Comparison of ENCODE assay signal across 25 cellular contexts in the genomic region with DNA sequence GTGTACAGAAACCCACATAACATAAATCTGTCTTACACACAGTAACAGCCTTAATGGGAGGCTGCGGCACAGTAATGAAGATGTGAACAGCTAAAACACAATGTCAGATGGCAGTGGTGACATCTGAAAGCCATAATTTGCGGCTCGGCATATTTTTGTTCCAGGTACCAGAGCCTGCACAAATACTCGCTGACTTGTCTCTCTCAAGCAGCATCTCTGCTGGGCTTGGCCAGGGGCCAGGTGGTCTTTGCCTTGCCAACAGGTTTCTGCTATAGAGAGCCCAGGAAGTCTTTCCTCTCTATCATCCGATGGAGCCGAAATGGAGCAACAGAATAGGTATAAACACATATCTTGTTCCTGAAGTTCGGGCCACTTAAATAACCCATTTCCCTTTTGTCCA.
DNase-seq lines count a peak whose midpoint lies in the region; ATAC-seq lines count a peak whose summit lies in the region.
"Had no signal": no experiment of that assay in that cellular context is flagged by ENCODE, and none has a peak within 500 bp of the region (broad histone marks: within the 10 kb centered on the region; RNA-seq: fewer than 3 reads in every experiment).

No MANE protein-coding gene starts in this region.

- DNase-seq in NCI-H748 (lab: John Stamatoyannopoulos, UW; ENCODE audit: unreplicated experiment) (peak; percentile 39), NCI-H748 treated with DMSO at 0.1 percent for 48 hours (lab: John Stamatoyannopoulos, UW) (no peak), NCI-H1105 treated with DMSO at 0.1 percent for 48 hours (lab: John Stamatoyannopoulos, UW) (peak; percentile 46), cerebellar cortex (ENCODE audit: low spot score) (peak; percentile 65), SIG-M5 treated with dmso at 0.1 percent for 504 hours (lab: John Stamatoyannopoulos, UW; ENCODE audit: unreplicated experiment) (no peak)
- DNase-seq in central memory CD4-positive, alpha-beta T cell = no peak
- DNase-seq: activated CD4-positive, alpha-beta memory T cell treated with anti-CD3 and anti-CD28 coated beads, Interleukin-2, amount 10 ng/mL, durations not matched to agents 7 days and 5 days; activated CD4-positive, CD25-positive, alpha-beta regulatory T cell; activated gamma-delta T cell; BE2C; Calu3; effector CD4-positive, alpha-beta T cell; foreskin fibroblast; left lung; mesendoderm; occipital lobe; Peyer's patch; T-cell; upper lobe of left lung had no signal

- ATAC-seq in HG02973 (IDR thresholded peaks at IDR 0.05; ENCODE audit: unreplicated experiment) = no peak
- ATAC-seq: A549, K562, left lung, T-cell had no signal

- H3K36me3 ChIP-seq in thymus (ENCODE audit: control insufficient read depth, insufficient read depth) = no peaks in the 10 kb centered on the region
- H3K36me3 ChIP-seq: BE2C, left lung, MG63, Peyer's patch, SJSA1, upper lobe of left lung had no signal

- H3K4me3 ChIP-seq in thymus (ENCODE audit: low read length) = no peak overlapping the region
- H3K4me3 ChIP-seq: A549, K562, left lung, MG63, Peyer's patch, SJSA1, upper lobe of left lung had no signal

- 93% methylated on average over 7 of the region's 7 CpGs for WGBS in thymus

- H3K27ac ChIP-seq in thymus (ENCODE audit: low read depth) = peak overlapping the region; percentile 3
- H3K27ac ChIP-seq: A549, left lung, Peyer's patch, SJSA1, upper lobe of left lung had no signal

- no peaks in the 10 kb centered on the region for H3K9me3 ChIP-seq in thymus (ENCODE audit: control insufficient read depth)
- H3K9me3 ChIP-seq: A549, BE2C, MG63, Peyer's patch, SJSA1 had no signal

- no peaks in the 10 kb centered on the region for H3K27me3 ChIP-seq in thymus (ENCODE audit: control insufficient read depth, insufficient read depth)
- H3K27me3 ChIP-seq: BE2C, left lung, MG63, Peyer's patch, upper lobe of left lung had no signal

- peaks cover 26% of the 10 kb centered on the region for H3K4me1 ChIP-seq in thymus (ENCODE audit: control insufficient read depth, insufficient read depth, low read length)
- H3K4me1 ChIP-seq: A549, BE2C, left lung, Peyer's patch, SJSA1 had no signal

Comparison
In these comparisons a context has a peak if more than half of its experiments do, and no peak if none do; other contexts are left out.
1. DNase-seq: peak in NCI-H748 (single experiment), NCI-H1105 treated with DMSO at 0.1 percent for 48 hours (single experiment) and cerebellar cortex (single experiment); none in NCI-H748 treated with DMSO at 0.1 percent for 48 hours (single experiment), central memory CD4-positive, alpha-beta T cell (single experiment) and SIG-M5 treated with dmso at 0.1 percent for 504 hours (single experiment).